Comparison of ENCODE assay signal across 12 cellular contexts in the genomic region with DNA sequence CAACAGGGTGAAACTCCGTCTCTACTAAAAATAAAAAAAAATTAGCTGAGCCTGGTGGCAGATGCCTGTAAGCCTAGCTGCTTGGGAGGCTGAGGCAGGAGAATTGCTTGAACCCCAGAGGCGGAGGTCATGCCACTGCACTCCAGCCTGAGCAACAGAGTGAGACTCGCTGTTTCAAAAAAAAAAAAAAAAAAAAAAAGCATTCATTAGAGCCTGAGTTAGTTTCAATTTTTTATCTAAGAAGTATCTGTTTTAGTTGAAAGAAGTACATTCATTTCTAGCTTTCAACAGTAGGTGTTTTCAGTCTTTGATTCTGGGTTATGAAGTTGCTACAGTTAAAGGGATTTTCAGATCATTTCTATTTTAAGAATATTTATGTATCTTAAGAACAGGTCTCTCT. TPM values are rescaled to one million over a fixed set of nuclear protein-coding genes. Genes with fewer than 3 reads are reported as not detected.
A peak's percentile ranks its signal among the peaks of the same experiment; 100 is the strongest.
DNase-seq lines count a peak whose midpoint lies in the region; ATAC-seq lines count a peak whose summit lies in the region.
"Had no signal": no experiment of that assay in that cellular context is flagged by ENCODE, and none has a peak within 500 bp of the region (broad histone marks: within the 10 kb centered on the region; RNA-seq: fewer than 3 reads in every experiment).

No MANE protein-coding gene starts in this region.

- ATAC-seq in GM21619 (IDR thresholded peaks at IDR 0.05; ENCODE audit: unreplicated experiment) (peak; percentile 71), HG03342 (IDR thresholded peaks at IDR 0.05; ENCODE audit: unreplicated experiment) (peak; percentile 51)

- no peaks in the 10 kb centered on the region for H3K9me3 Mint-ChIP-seq in stimulated activated naive CD8-positive, alpha-beta T cell treated with anti-CD3 and anti-CD28 coated beads, Interleukin-15, Interleukin-2, amounts not matched to agents 100 ng/mL and 50 ng/mL, for 24 hours
- no peaks in the 10 kb centered on the region for H3K9me3 Mint-ChIP-seq in activated T-helper 1 cell treated with anti-CD3 and anti-CD28 coated beads, Interleukin-12 subunit alpha, Interleukin-12 subunit beta, Interleukin-2, Interleukin-4 antibody, amounts not matched to agents 30 ng/mL and 10 ng/mL and 1 ng/mL, durations not matched to agents 14 hours and 24 hours and 36 hours

- DNase-seq in activated T-cell treated with anti-CD3 and anti-CD28 coated beads for 48 hours (ENCODE audit: low read depth) (peak; percentile 10), activated T-cell treated with anti-CD3 and anti-CD28 coated beads for 4 hours (no peak), SKM-1 (lab: John Stamatoyannopoulos, UW; ENCODE audit: unreplicated experiment) (no peak)
- DNase-seq in effector CD4-positive, alpha-beta T cell = no peak
- no peak for DNase-seq in activated T-helper 1 cell treated with anti-CD3 and anti-CD28 coated beads, Interleukin-12 subunit alpha, Interleukin-12 subunit beta, Interleukin-2, Interleukin-4 antibody, amounts not matched to agents 30 ng/mL and 10 ng/mL and 1 ng/mL, durations not matched to agents 14 hours and 24 hours and 36 hours (ENCODE audit: low spot score)
- DNase-seq: GOT3, NCI-H526, SK-N-SH, upper lobe of left lung had no signal

- H3K27ac Mint-ChIP-seq in stimulated activated naive CD8-positive, alpha-beta T cell treated with anti-CD3 and anti-CD28 coated beads, Interleukin-15, Interleukin-2, amounts not matched to agents 100 ng/mL and 50 ng/mL, for 24 hours = peak overlapping the region; percentile 36
- H3K27ac Mint-ChIP-seq in activated T-helper 1 cell treated with anti-CD3 and anti-CD28 coated beads, Interleukin-12 subunit alpha, Interleukin-12 subunit beta, Interleukin-2, Interleukin-4 antibody, amounts not matched to agents 30 ng/mL and 10 ng/mL and 1 ng/mL, durations not matched to agents 14 hours and 24 hours and 36 hours = no peak overlapping the region

- no peak overlapping the region for H3K4me3 Mint-ChIP-seq in stimulated activated naive CD8-positive, alpha-beta T cell treated with anti-CD3 and anti-CD28 coated beads, Interleukin-15, Interleukin-2, amounts not matched to agents 100 ng/mL and 50 ng/mL, for 24 hours
- no peak overlapping the region for H3K4me3 Mint-ChIP-seq in activated T-helper 1 cell treated with anti-CD3 and anti-CD28 coated beads, Interleukin-12 subunit alpha, Interleukin-12 subunit beta, Interleukin-2, Interleukin-4 antibody, amounts not matched to agents 30 ng/mL and 10 ng/mL and 1 ng/mL, durations not matched to agents 14 hours and 24 hours and 36 hours

- no peaks in the 10 kb centered on the region for H3K27me3 Mint-ChIP-seq in stimulated activated naive CD8-positive, alpha-beta T cell treated with anti-CD3 and anti-CD28 coated beads, Interleukin-15, Interleukin-2, amounts not matched to agents 100 ng/mL and 50 ng/mL, for 24 hours
- no peaks in the 10 kb centered on the region for H3K27me3 Mint-ChIP-seq in activated T-helper 1 cell treated with anti-CD3 and anti-CD28 coated beads, Interleukin-12 subunit alpha, Interleukin-12 subunit beta, Interleukin-2, Interleukin-4 antibody, amounts not matched to agents 30 ng/mL and 10 ng/mL and 1 ng/mL, durations not matched to agents 14 hours and 24 hours and 36 hours (ENCODE audit: insufficient read depth)

- H3K4me1 Mint-ChIP-seq in stimulated activated naive CD8-positive, alpha-beta T cell treated with anti-CD3 and anti-CD28 coated beads, Interleukin-15, Interleukin-2, amounts not matched to agents 100 ng/mL and 50 ng/mL, for 24 hours (ENCODE audit: low read depth) = peaks cover 90% of the 10 kb centered on the region
- H3K4me1 Mint-ChIP-seq in activated T-helper 1 cell treated with anti-CD3 and anti-CD28 coated beads, Interleukin-12 subunit alpha, Interleukin-12 subunit beta, Interleukin-2, Interleukin-4 antibody, amounts not matched to agents 30 ng/mL and 10 ng/mL and 1 ng/mL, durations not matched to agents 14 hours and 24 hours and 36 hours (ENCODE audit: low read depth) = peaks cover 53% of the 10 kb centered on the region

- intact Hi-C loops in activated T-helper 1 cell treated with anti-CD3 and anti-CD28 coated beads, Interleukin-12 subunit alpha, Interleukin-12 subunit beta, Interleukin-2, Interleukin-4 antibody, amounts not matched to agents 30 ng/mL and 10 ng/mL and 1 ng/mL, durations not matched to agents 14 hours and 24 hours and 36 hours (cut with micrococcal nuclease) = loop anchor here (1.0 to 2.0 kb wide), 3 partner anchors 13 to 42 kb away; a partner anchor contains a TSS

- peaks cover 23% of the 10 kb centered on the region for H3K36me3 Mint-ChIP-seq in stimulated activated naive CD8-positive, alpha-beta T cell treated with anti-CD3 and anti-CD28 coated beads, Interleukin-15, Interleukin-2, amounts not matched to agents 100 ng/mL and 50 ng/mL, for 24 hours (ENCODE audit: low read depth)
- peaks cover 15% of the 10 kb centered on the region for H3K36me3 Mint-ChIP-seq in activated T-helper 1 cell treated with anti-CD3 and anti-CD28 coated beads, Interleukin-12 subunit alpha, Interleukin-12 subunit beta, Interleukin-2, Interleukin-4 antibody, amounts not matched to agents 30 ng/mL and 10 ng/mL and 1 ng/mL, durations not matched to agents 14 hours and 24 hours and 36 hours (ENCODE audit: low read depth)

RNA-seq across cellular contexts. Expression of a gene that starts 42.2 kb away (rescaled TPM):
- total RNA-seq in activated T-helper 1 cell treated with anti-CD3 and anti-CD28 coated beads, Interleukin-12 subunit alpha, Interleukin-12 subunit beta, Interleukin-2, Interleukin-4 antibody, amounts not matched to agents 30 ng/mL and 10 ng/mL and 1 ng/mL, durations not matched to agents 14 hours and 24 hours and 36 hours = 50.1 and 51.7 TPM in 2 replicates
